Comparison of ENCODE assay signal across 27 cellular contexts in the genomic region with DNA sequence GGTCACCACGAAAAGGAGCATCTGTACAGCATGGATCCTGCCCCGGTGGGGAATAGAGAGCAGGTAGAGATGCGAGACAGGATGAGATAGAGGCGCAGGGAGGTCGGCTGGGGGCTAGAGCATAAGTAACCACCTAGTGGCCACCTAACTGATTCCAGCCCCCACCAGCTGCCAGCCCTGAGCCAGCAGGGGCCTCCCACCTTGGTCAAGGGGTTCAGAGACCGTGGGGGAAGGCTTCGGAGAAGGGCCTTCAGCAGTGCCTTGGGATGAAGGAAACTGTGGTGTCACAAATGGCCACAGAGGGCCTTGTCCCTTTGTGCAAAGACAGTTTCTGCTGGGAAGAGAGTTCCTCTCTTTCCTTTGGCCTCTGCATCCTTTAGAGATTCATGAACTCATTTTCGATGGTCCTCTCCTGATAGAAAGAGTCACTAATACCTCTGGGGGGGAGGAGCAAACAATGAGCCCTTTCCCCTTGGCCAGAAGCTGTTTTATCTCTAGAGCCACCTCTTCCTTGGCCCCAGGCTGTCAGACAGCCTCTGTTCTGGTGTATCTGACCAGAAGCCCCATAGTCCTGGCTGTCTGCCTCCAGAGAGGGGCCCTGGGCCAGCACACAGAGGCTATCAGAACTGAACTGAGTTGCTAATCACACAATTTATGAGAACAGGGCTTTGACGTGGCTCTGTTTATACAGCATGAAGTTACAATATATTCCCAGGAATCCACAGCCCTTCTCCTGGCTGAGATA.
DNase-seq lines count a peak whose midpoint lies in the region; ATAC-seq and TF ChIP-seq lines count a peak whose summit lies in the region.
"Had no signal": no experiment of that assay in that cellular context is flagged by ENCODE, and none has a peak within 500 bp of the region (broad histone marks: within the 10 kb centered on the region; RNA-seq: fewer than 3 reads in every experiment).

No MANE protein-coding gene starts in this region.

- H3K4me3 Mint-ChIP-seq in mesothelial cell of epicardium, result no peak overlapping the region
- H3K4me3 Mint-ChIP-seq: activated B cell treated with CpG ODN at 0.5 μM for 24 hours; activated naive CD8-positive, alpha-beta T cell; activated T-helper 17 cell treated with anti-CD3 and anti-CD28 coated beads, Interleukin-2, amount 50 U/mL, for 72 hours; CD4-positive, alpha-beta memory T cell; immature natural killer cell; natural killer cell had no signal

- H3K9me3 ChIP-seq in aorta (ENCODE audit: control insufficient read depth, low read length), result no peaks in the 10 kb centered on the region
- H3K9me3 ChIP-seq: thyroid gland had no signal

- no peaks in the 10 kb centered on the region for H3K9me3 Mint-ChIP-seq in mesothelial cell of epicardium
- H3K9me3 Mint-ChIP-seq: activated B cell treated with CpG ODN at 0.5 μM for 24 hours; activated T-helper 17 cell treated with anti-CD3 and anti-CD28 coated beads, Interleukin-2, amount 50 U/mL, for 72 hours; CD4-positive, alpha-beta memory T cell; immature natural killer cell; natural killer cell had no signal

- H3K4me3 ChIP-seq in fibroblast of villous mesenchyme (ENCODE audit: low read depth, low read length), result no peak overlapping the region
- no peak overlapping the region for H3K4me3 ChIP-seq in aorta (ENCODE audit: low read length in 2 of 2)
- H3K4me3 ChIP-seq: thyroid gland had no signal

- H3K36me3 Mint-ChIP-seq in mesothelial cell of epicardium, result peaks cover 33% of the 10 kb centered on the region
- H3K36me3 Mint-ChIP-seq: activated naive CD8-positive, alpha-beta T cell; CD4-positive, alpha-beta memory T cell; immature natural killer cell; natural killer cell had no signal

- ATAC-seq in aorta (ENCODE audit: low FRiP score), result peak; percentile 10
- ATAC-seq in HG03280 (IDR thresholded peaks at IDR 0.05; ENCODE audit: unreplicated experiment), result no peak
- ATAC-seq: activated T-helper 17 cell treated with anti-CD3 and anti-CD28 coated beads, Interleukin-2, amount 50 U/mL, for 72 hours; left lobe of liver; natural killer cell; Panc1; stimulated activated naive CD8-positive, alpha-beta T cell treated with anti-CD3 and anti-CD28 coated beads, Interleukin-15, Interleukin-2, amounts not matched to agents 100 U/mL and 50 U/mL, for 24 hours had no signal

- intact Hi-C loops in aorta (cut with DNase I), result no loop called here

- H3K36me3 ChIP-seq in aorta (ENCODE audit: control insufficient read depth in 1 of 2, insufficient read depth in 2 of 2, low read length in 1 of 2), result peaks cover 0 to 4% of the 10 kb centered on the region in 2 donors
- H3K36me3 ChIP-seq: thyroid gland had no signal

- WGBS in aorta, 2 donors, result 88 to 90% methylated on average over 9 of the region's 9 CpGs

- DNase-seq in NCI-H82 (lab: John Stamatoyannopoulos, UW) (peak; percentile 9), NCI-H82 treated with DMSO at 0.1 percent for 48 hours (lab: John Stamatoyannopoulos, UW; ENCODE audit: unreplicated experiment) (no peak), fibroblast of villous mesenchyme (ENCODE audit: low read depth) (peak; percentile 85), mesothelial cell of epicardium (ENCODE audit: low spot score in 2 of 2, unreplicated experiment in 2 of 2) (no peak), aorta (no peak), SW480 (ENCODE audit: low spot score) (no peak), RPMI8226 (no peak)
- DNase-seq: activated B cell treated with CpG ODN at 0.5 μM for 24 hours; activated CD4-positive, alpha-beta T cell treated with anti-CD3 and anti-CD28 coated beads, Interleukin-2, amount 50 U/mL, for 4 hours; activated CD8-positive, alpha-beta memory T cell treated with anti-CD3 and anti-CD28 coated beads, Interleukin-2, amount 50 U/mL, for 48 hours; CD4-positive, alpha-beta memory T cell; cerebellar nuclear complex; foreskin fibroblast; immature natural killer cell; midbrain; natural killer cell; NCI-H1436 treated with DMSO at 0.1 percent for 48 hours; NCI-H510A treated with DMSO at 0.1 percent for 48 hours; stimulated activated CD4-positive, alpha-beta T cell treated with anti-CD3 and anti-CD28 coated beads, Interleukin-4, amount 100 ng/mL, for 4 hours; stimulated activated naive CD8-positive, alpha-beta T cell treated with anti-CD3 and anti-CD28 coated beads, Interleukin-15, Interleukin-2, amounts not matched to agents 100 U/mL and 50 U/mL, for 24 hours; thyroid gland had no signal

- TF ChIP-seq CTCF in fibroblast of villous mesenchyme (IDR thresholded peaks at IDR 0.05; ENCODE audit: insufficient read depth, low read depth, low read length) (no peak), mesothelial cell of epicardium (IDR thresholded peaks at IDR 0.05; ENCODE audit: unreplicated experiment) (no peak)

- peaks cover 13% of the 10 kb centered on the region for H3K4me1 Mint-ChIP-seq in mesothelial cell of epicardium
- H3K4me1 Mint-ChIP-seq: activated B cell treated with CpG ODN at 0.5 μM for 24 hours; activated T-helper 17 cell treated with anti-CD3 and anti-CD28 coated beads, Interleukin-2, amount 50 U/mL, for 72 hours; CD4-positive, alpha-beta memory T cell; immature natural killer cell; natural killer cell had no signal

- H3K27ac Mint-ChIP-seq in mesothelial cell of epicardium, result peak overlapping the region; percentile 70
- H3K27ac Mint-ChIP-seq: activated B cell treated with CpG ODN at 0.5 μM for 24 hours; activated naive CD8-positive, alpha-beta T cell; activated T-helper 17 cell treated with anti-CD3 and anti-CD28 coated beads, Interleukin-2, amount 50 U/mL, for 72 hours; CD4-positive, alpha-beta memory T cell; immature natural killer cell; natural killer cell had no signal

- no peaks in the 10 kb centered on the region for H3K27me3 Mint-ChIP-seq in mesothelial cell of epicardium (ENCODE audit: low read depth)
- H3K27me3 Mint-ChIP-seq: activated B cell treated with CpG ODN at 0.5 μM for 24 hours; activated naive CD8-positive, alpha-beta T cell had no signal

- H3K4me1 ChIP-seq in aorta (ENCODE audit: control insufficient read depth in 1 of 2, insufficient read depth in 2 of 2, low read length in 2 of 2), result no peaks in the 10 kb centered on the region
- H3K4me1 ChIP-seq: thyroid gland had no signal

- no peak overlapping the region for H3K27ac ChIP-seq in aorta (ENCODE audit: low read depth in 1 of 2, low read length in 2 of 2)
- H3K27ac ChIP-seq: 22Rv1, thyroid gland had no signal

- H3K27me3 ChIP-seq in aorta (ENCODE audit: control insufficient read depth in 1 of 2, insufficient read depth in 2 of 2, low read length in 1 of 2), result no peaks in the 10 kb centered on the region
- H3K27me3 ChIP-seq: thyroid gland had no signal

Comparison
In these comparisons a context has a peak if more than half of its experiments do, and no peak if none do; other contexts are left out.
1. DNase-seq: peak in NCI-H82 (single experiment) and fibroblast of villous mesenchyme (single experiment); none in NCI-H82 treated with DMSO at 0.1 percent for 48 hours (single experiment), mesothelial cell of epicardium (0 of 2), aorta (0 of 2), SW480 (single experiment) and RPMI8226 (single experiment).